Comparison of ENCODE assay signal across 17 cellular contexts in genomic region chr11:119697882-119698281, GRCh38. TPM values are rescaled to one million over a fixed set of nuclear protein-coding genes. Genes with fewer than 3 reads are reported as not detected.
DNase-seq lines count a peak whose midpoint lies in the region; ATAC-seq and TF ChIP-seq lines count a peak whose summit lies in the region.
"Had no signal": no experiment of that assay in that cellular context is flagged by ENCODE, and none has a peak within 500 bp of the region (broad histone marks: within the 10 kb centered on the region; RNA-seq: fewer than 3 reads in every experiment).

No MANE protein-coding gene starts in this region.

- TF ChIP-seq POLR2A in upper lobe of left lung (IDR thresholded peaks at IDR 0.05) = no peak

- no peak for ATAC-seq in RWPE2 (ENCODE audit: low read depth)
- no peak for ATAC-seq in stimulated activated effector memory CD8-positive, alpha-beta T cell treated with anti-CD3 and anti-CD28 coated beads, Interleukin-12 subunit alpha, Interleukin-12 subunit beta, amount 100 ng/mL, for 72 hours
- ATAC-seq in upper lobe of left lung (ENCODE audit: low FRiP score in 2 of 2) = no peak
- ATAC-seq: GM12878, Right ventricle myocardium inferior had no signal

- H3K36me3 Mint-ChIP-seq in stimulated activated effector memory CD8-positive, alpha-beta T cell treated with anti-CD3 and anti-CD28 coated beads, Interleukin-12 subunit alpha, Interleukin-12 subunit beta, amount 100 ng/mL, for 72 hours = no peaks in the 10 kb centered on the region

- H3K27me3 ChIP-seq in BLaER1 treated with 17β-estradiol and CSF1 and Interleukin-3, amounts not matched to agents 10 nM and 100 nM = no peaks in the 10 kb centered on the region
- H3K27me3 ChIP-seq in RWPE2 (ENCODE audit: insufficient read depth, poor library complexity, severe bottlenecking) = no peaks in the 10 kb centered on the region
- H3K27me3 ChIP-seq in esophagus (ENCODE audit: control insufficient read depth in 1 of 2, insufficient read depth in 2 of 2, low read length in 2 of 2) = no peaks in the 10 kb centered on the region
- no peaks in the 10 kb centered on the region for H3K27me3 ChIP-seq in upper lobe of left lung

- H3K27ac Mint-ChIP-seq in stimulated activated effector memory CD8-positive, alpha-beta T cell treated with anti-CD3 and anti-CD28 coated beads, Interleukin-12 subunit alpha, Interleukin-12 subunit beta, amount 100 ng/mL, for 72 hours = peak overlapping the region; percentile 32
- H3K27ac Mint-ChIP-seq: HFFc6 had no signal

- H4K20me1 ChIP-seq in BLaER1 treated with 17β-estradiol and CSF1 and Interleukin-3, amounts not matched to agents 10 nM and 100 nM = peaks cover 0 to 58% (median 21%) of the 10 kb centered on the region in 11 experiments; a peak in 12 of 22 replicates

- 31 to 37% methylated on average over 2 of the region's 2 CpGs for WGBS in esophagus, 2 donors
- WGBS in upper lobe of left lung, 2 donors = 60 to 74% methylated on average over 1 to 2 of the region's 2 CpGs

- no peaks in the 10 kb centered on the region for H3K9me3 ChIP-seq in BLaER1 treated with 17β-estradiol and CSF1 and Interleukin-3, amounts not matched to agents 10 nM and 100 nM (replicated peaks in 1 of 11)
- H3K9me3 ChIP-seq in RWPE2 (ENCODE audit: severe bottlenecking) = no peaks in the 10 kb centered on the region
- H3K9me3 ChIP-seq in esophagus (ENCODE audit: control insufficient read depth in 2 of 2, insufficient read depth in 1 of 2, low read depth in 1 of 2, low read length in 1 of 2) = no peaks in the 10 kb centered on the region
- H3K9me3 ChIP-seq in upper lobe of left lung = no peaks in the 10 kb centered on the region

- peak overlapping the region in 8 of 11 experiments; percentile 3 to 97 (median 34); a peak in 12 of 22 replicates for H3K4me2 ChIP-seq in BLaER1 treated with 17β-estradiol and CSF1 and Interleukin-3, amounts not matched to agents 10 nM and 100 nM

- H3K36me3 ChIP-seq in BLaER1 treated with 17β-estradiol and CSF1 and Interleukin-3, amounts not matched to agents 10 nM and 100 nM = no peaks in the 10 kb centered on the region
- H3K36me3 ChIP-seq in RWPE2 (ENCODE audit: low read depth) (peaks cover 18% of the 10 kb centered on the region), esophagus (ENCODE audit: control insufficient read depth in 2 of 2, insufficient read depth in 2 of 2, low read length in 1 of 2) (no peaks in the 10 kb centered on the region), upper lobe of left lung (no peaks in the 10 kb centered on the region)

- TF ChIP-seq EP300 in upper lobe of left lung (IDR thresholded peaks at IDR 0.05) = no peak

- peaks cover 16 to 78% (median 75%) of the 10 kb centered on the region in 10 experiments; a peak in 19 of 20 replicates for H3K4me1 ChIP-seq in BLaER1 treated with 17β-estradiol and CSF1 and Interleukin-3, amounts not matched to agents 10 nM and 100 nM
- peaks cover 92% of the 10 kb centered on the region for H3K4me1 ChIP-seq in RWPE2 (ENCODE audit: insufficient read depth, poor library complexity, severe bottlenecking)
- H3K4me1 ChIP-seq in esophagus (ENCODE audit: control insufficient read depth in 2 of 2, insufficient read depth in 2 of 2, low read length in 1 of 2) = peaks cover 3 to 54% of the 10 kb centered on the region in 2 donors
- peaks cover 8 to 30% (median 17%) of the 10 kb centered on the region in 4 donors for H3K4me1 ChIP-seq in upper lobe of left lung

- no peak overlapping the region for H3K4me3 Mint-ChIP-seq in stimulated activated effector memory CD8-positive, alpha-beta T cell treated with anti-CD3 and anti-CD28 coated beads, Interleukin-12 subunit alpha, Interleukin-12 subunit beta, amount 100 ng/mL, for 72 hours
- H3K4me3 Mint-ChIP-seq: HFFc6 had no signal

- no peaks in the 10 kb centered on the region for H3K9me3 Mint-ChIP-seq in stimulated activated effector memory CD8-positive, alpha-beta T cell treated with anti-CD3 and anti-CD28 coated beads, Interleukin-12 subunit alpha, Interleukin-12 subunit beta, amount 100 ng/mL, for 72 hours
- H3K9me3 Mint-ChIP-seq: HFFc6 had no signal

- H3K4me3 ChIP-seq in BLaER1 treated with 17β-estradiol and CSF1 and Interleukin-3, amounts not matched to agents 10 nM and 100 nM = no peak overlapping the region
- H3K4me3 ChIP-seq in RWPE2 (ENCODE audit: severe bottlenecking) (no peak overlapping the region), esophagus (ENCODE audit: low read depth in 1 of 2, low read length in 2 of 2) (no peak overlapping the region), upper lobe of left lung (no peak overlapping the region)
- H3K4me3 ChIP-seq: GM12878 had no signal

- H3K4me1 Mint-ChIP-seq in stimulated activated effector memory CD8-positive, alpha-beta T cell treated with anti-CD3 and anti-CD28 coated beads, Interleukin-12 subunit alpha, Interleukin-12 subunit beta, amount 100 ng/mL, for 72 hours = peaks cover 28% of the 10 kb centered on the region

- DNase-seq in RWPE2 (ENCODE audit: low spot score) (no peak), SKM-1 (lab: John Stamatoyannopoulos, UW; ENCODE audit: unreplicated experiment) (no peak), upper lobe of left lung (no peak)
- DNase-seq in stimulated activated effector memory CD8-positive, alpha-beta T cell treated with anti-CD3 and anti-CD28 coated beads, Interleukin-12 subunit alpha, Interleukin-12 subunit beta, amount 100 ng/mL, for 72 hours (ENCODE audit: low spot score in 2 of 2) = no peak
- no peak for DNase-seq in activated CD4-positive, alpha-beta T cell treated with anti-CD3 and anti-CD28 coated beads, Interleukin-2, amount 50 U/mL, for 48 hours
- DNase-seq: DMS 273 treated with DMSO at 0.1 percent for 48 hours, GDM1, GOT3, HFFc6, MM.1S, NCI-H1092 treated with DMSO at 0.1 percent for 48 hours, NCI-H524 had no signal

- TF ChIP-seq CTCF in RWPE2 (IDR thresholded peaks at IDR 0.05; ENCODE audit: poor library complexity, severe bottlenecking) (no peak), upper lobe of left lung (IDR thresholded peaks at IDR 0.05) (no peak)

- no peak overlapping the region for H3K9ac ChIP-seq in BLaER1 treated with 17β-estradiol and CSF1 and Interleukin-3, amounts not matched to agents 10 nM and 100 nM

- H3K27ac ChIP-seq in BLaER1 treated with 17β-estradiol and CSF1 and Interleukin-3, amounts not matched to agents 10 nM and 100 nM = no peak overlapping the region
- H3K27ac ChIP-seq in RWPE2 (ENCODE audit: poor library complexity, severe bottlenecking) (peak overlapping the region; percentile 95), esophagus (ENCODE audit: low read depth in 2 of 2, low read length in 1 of 2) (peak overlapping the region; percentile 97 to 99), upper lobe of left lung (no peak overlapping the region)
- H3K27ac ChIP-seq: C4-2B had no signal

RNA-seq across cellular contexts. Expression of gene NECTIN1, which starts 31.1 kb away (rescaled TPM):
- 10 to 100 TPM; 79.6 to 89.9 TPM for polyA plus RNA-seq in esophagus
- total RNA-seq in upper lobe of left lung = 10 to 100 TPM in 1 of 6 donors, 1 to 10 TPM in 5; 1.4 to 12.6 (median 7.6) TPM

Comparison
In these comparisons a context has a peak if more than half of its experiments do, and no peak if none do; other contexts are left out.
1. H3K27ac ChIP-seq: peak in RWPE2 (single experiment) and esophagus (2 of 2); none in BLaER1 treated with 17β-estradiol and CSF1 and Interleukin-3, amounts not matched to agents 10 nM and 100 nM (0 of 11) and upper lobe of left lung (0 of 4).